ENCODE assay signal across 8 cellular contexts in the genomic region with DNA sequence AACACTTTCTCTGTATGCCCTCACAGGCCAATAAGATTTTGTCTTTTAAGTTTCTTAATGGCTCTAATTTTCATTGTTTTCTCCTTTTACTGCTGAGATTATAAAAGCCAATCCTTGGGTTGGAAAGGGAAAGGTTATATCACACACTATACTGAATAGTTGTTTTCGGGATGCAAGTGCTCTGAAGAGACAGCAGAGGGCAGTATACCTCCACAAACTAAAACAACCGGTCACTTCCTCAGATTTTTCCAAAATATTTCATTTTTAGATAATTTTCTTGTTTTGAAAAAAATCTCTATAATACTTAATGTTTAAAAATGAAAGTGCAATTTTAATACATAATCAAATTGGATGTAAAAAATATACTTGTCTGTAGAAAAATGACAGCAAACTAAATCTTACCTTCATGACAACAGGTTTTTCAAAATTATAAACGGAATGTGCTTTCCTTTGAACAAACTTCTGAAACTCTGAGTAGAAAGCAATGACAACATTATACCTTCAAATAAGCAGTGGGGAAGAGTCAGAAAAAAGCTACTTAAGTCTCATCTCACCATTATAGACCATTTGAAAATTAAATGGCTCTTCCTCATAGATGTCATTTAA.
DNase-seq lines count a peak whose midpoint lies in the region; ATAC-seq, FAIRE-seq and TF ChIP-seq lines count a peak whose summit lies in the region.

No MANE protein-coding gene starts in this region.

- TF ChIP-seq CTCF in OCI-LY7 (conservative IDR thresholded peaks at IDR 0.05; ENCODE audit: low read length) (peak; percentile 98), endothelial cell of umbilical vein (IDR thresholded peaks at IDR 0.05; ENCODE audit: extremely low read depth in 1 of 2, insufficient read depth in 1 of 2, low read depth in 1 of 2, low read length in 2 of 2) (peak; percentile 51 to 69), nephron (IDR thresholded peaks at IDR 0.05; ENCODE audit: unreplicated experiment in 3 of 3) (peak; percentile 86 to 92 (median 87))

- H3K9me3 ChIP-seq in OCI-LY7 (ENCODE audit: low read length) (no peaks in the 10 kb centered on the region), endothelial cell of umbilical vein (replicated peaks; ENCODE audit: control insufficient read depth, insufficient read depth, low read length) (no peaks in the 10 kb centered on the region)

- H3K4me1 Mint-ChIP-seq in nephron = no peaks in the 10 kb centered on the region

- H3K9me1 ChIP-seq in endothelial cell of umbilical vein (replicated peaks; ENCODE audit: control insufficient read depth, extremely low read depth, insufficient read depth, low read length) = no peaks in the 10 kb centered on the region

- no peak overlapping the region for H3K4me3 Mint-ChIP-seq in nephron

- no peak for FAIRE-seq in endothelial cell of umbilical vein (lab: Jason Lieb, UNC)

- ATAC-seq in HG02798 (IDR thresholded peaks at IDR 0.05; ENCODE audit: poor library complexity, unreplicated experiment) (peak; percentile 80), HG02938 (IDR thresholded peaks at IDR 0.05; ENCODE audit: unreplicated experiment) (no peak), GM21423 (IDR thresholded peaks at IDR 0.05; ENCODE audit: unreplicated experiment) (no peak)

- H3K4me1 ChIP-seq in OCI-LY7 (ENCODE audit: insufficient read depth, low read length, poor library complexity, severe bottlenecking) (no peaks in the 10 kb centered on the region), endothelial cell of umbilical vein (ENCODE audit: control insufficient read depth, extremely low read depth, insufficient read depth, low read length) (no peaks in the 10 kb centered on the region)

- H3K9me3 Mint-ChIP-seq in nephron = no peaks in the 10 kb centered on the region

- H3K27me3 ChIP-seq in endothelial cell of umbilical vein (ENCODE audit: control insufficient read depth in 2 of 2, insufficient read depth in 2 of 2, low read length in 2 of 2) = no peaks in the 10 kb centered on the region

- peak; percentile 37 for DNase-seq in NCI-H510A treated with DMSO at 0.1 percent for 48 hours (lab: John Stamatoyannopoulos, UW)
- DNase-seq in NCI-H510A (lab: John Stamatoyannopoulos, UW) = no peak
- DNase-seq in OCI-LY7 (ENCODE audit: low spot score) = peak; percentile 41
- DNase-seq in endothelial cell of umbilical vein (ENCODE audit: low read depth, low spot score) = peak; percentile 36

- H3K9ac ChIP-seq in endothelial cell of umbilical vein (replicated peaks; ENCODE audit: extremely low read depth, insufficient read depth, low read length) = no peak overlapping the region

- no peak overlapping the region for H3K4me3 ChIP-seq in OCI-LY7 (ENCODE audit: low read depth, low read length, poor library complexity, severe bottlenecking)
- no peak overlapping the region for H3K4me3 ChIP-seq in endothelial cell of umbilical vein (replicated peaks in 1 of 3; ENCODE audit: insufficient read depth in 1 of 3, low read depth in 1 of 3, low read length in 3 of 3)

- H3K27ac ChIP-seq in OCI-LY7 (ENCODE audit: low read depth, low read length, poor library complexity, severe bottlenecking) (no peak overlapping the region), endothelial cell of umbilical vein (ENCODE audit: insufficient read depth, low read depth, low read length) (no peak overlapping the region)

- BruUV-seq in OCI-LY7 (replicated peaks; lab: Mats Ljungman, UMichigan) = no TSS peak
- no TSS peak for BruUV-seq in endothelial cell of umbilical vein (replicated peaks; lab: Mats Ljungman, UMichigan)

- no peak for TF ChIP-seq POLR2A in endothelial cell of umbilical vein (IDR thresholded peaks at IDR 0.05; ENCODE audit: low read depth, low read length)

- dilution Hi-C loops in endothelial cell of umbilical vein (cut with MboI; ENCODE audit: extremely low pct_ligation_motif_present, low sequenced_read_pairs) = no loop called here

- no peak overlapping the region for H3K27ac Mint-ChIP-seq in nephron

- peaks cover 62% of the 10 kb centered on the region for H3K36me3 Mint-ChIP-seq in nephron (ENCODE audit: low read depth)

- no peaks in the 10 kb centered on the region for H3K9me2 ChIP-seq in OCI-LY7 (ENCODE audit: insufficient read depth, low read length)

- POLR2A ChIA-PET in OCI-LY7 (lab: Charles Lee) = interaction anchor here (0.8 kb wide), 1 partner anchor 17 kb away, joined by 4 read pairs; no protein-coding TSS in a partner anchor
- POLR2A ChIA-PET in endothelial cell of umbilical vein (lab: Charles Lee) = no interaction called here

- CTCF ChIA-PET in OCI-LY7 (lab: Charles Lee; ENCODE audit: unreplicated experiment) (no interaction called here), endothelial cell of umbilical vein (lab: Charles Lee) (interaction anchor here (1.0 to 1.1 kb wide), 4 partner anchors 571 to 1204 kb away, joined by 3 to 11 read pairs (median 4); no protein-coding TSS in a partner anchor)

- peaks cover 18% of the 10 kb centered on the region; the same call in 1 of the 2 replicates for H3K36me3 ChIP-seq in OCI-LY7 (ENCODE audit: insufficient read depth, low read length)
- H3K36me3 ChIP-seq in endothelial cell of umbilical vein (ENCODE audit: control insufficient read depth in 2 of 2, extremely low read depth in 1 of 2, insufficient read depth in 2 of 2, low read length in 2 of 2) = peaks cover 2 to 3% of the 10 kb centered on the region in 2 experiments

- intact Hi-C loops in OCI-LY7 (cut with micrococcal nuclease; ENCODE audit: unreplicated experiment) = loop anchor here (1.0 to 5.0 kb wide), 3 partner anchors 264 to 1054 kb away; no protein-coding TSS in a partner anchor
- intact Hi-C loops in endothelial cell of umbilical vein (cut with micrococcal nuclease) = loop anchor here (1.0 to 10.0 kb wide), 5 partner anchors 263 to 1627 kb away; a partner anchor contains a TSS

- no peak overlapping the region for H3K4me2 ChIP-seq in OCI-LY7 (ENCODE audit: low read length)
- H3K4me2 ChIP-seq in endothelial cell of umbilical vein (ENCODE audit: insufficient read depth, low read length) = no peak overlapping the region

- H2AFZ ChIP-seq in OCI-LY7 (ENCODE audit: low read length) = no peak overlapping the region
- H2AFZ ChIP-seq in endothelial cell of umbilical vein (ENCODE audit: low read depth, low read length) = no peak overlapping the region

- H3K27me3 Mint-ChIP-seq in nephron (ENCODE audit: low read depth) = no peaks in the 10 kb centered on the region

- H3K79me2 ChIP-seq in OCI-LY7 (ENCODE audit: insufficient read depth, low read depth, low read length) (no peaks in the 10 kb centered on the region), endothelial cell of umbilical vein (ENCODE audit: control insufficient read depth, insufficient read depth, low read length) (no peaks in the 10 kb centered on the region)

- H4K20me1 ChIP-seq in OCI-LY7 (ENCODE audit: insufficient read depth, low read length) (no peaks in the 10 kb centered on the region), endothelial cell of umbilical vein (replicated peaks; ENCODE audit: control insufficient read depth, extremely low read depth, insufficient read depth, low read length) (no peaks in the 10 kb centered on the region)

TF ChIP-seq in endothelial cell of umbilical vein, 7 proteins besides CTCF, POLR2A, EP300 and RAD21:
- TF ChIP-seq MYC (IDR thresholded peaks at IDR 0.05; ENCODE audit: low read depth, low read length) = no peak
- no peak for TF ChIP-seq GATA2 (IDR thresholded peaks at IDR 0.05; ENCODE audit: insufficient read depth, insufficient read length, low read depth, low read length)
- no peak for TF ChIP-seq JUN (IDR thresholded peaks at IDR 0.05; ENCODE audit: borderline replicate concordance, insufficient read depth, insufficient read length, low read depth)
- no peak for TF ChIP-seq FOS (IDR thresholded peaks at IDR 0.05; ENCODE audit: borderline replicate concordance, insufficient read depth, low read length)
- TF ChIP-seq, protein P1, sequence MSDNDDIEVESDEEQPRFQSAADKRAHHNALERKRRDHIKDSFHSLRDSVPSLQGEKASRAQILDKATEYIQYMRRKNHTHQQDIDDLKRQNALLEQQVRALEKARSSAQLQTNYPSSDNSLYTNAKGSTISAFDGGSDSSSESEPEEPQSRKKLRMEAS (IDR thresholded peaks at IDR 0.05; ENCODE audit: insufficient read depth, insufficient read length) = no peak
- TF ChIP-seq POLR2AphosphoS5 (IDR thresholded peaks at IDR 0.05; ENCODE audit: insufficient read depth, low read depth, low read length) = no peak
- no peak for TF ChIP-seq EZH2 (IDR thresholded peaks at IDR 0.05; ENCODE audit: borderline replicate concordance, low read depth, low read length, severe bottlenecking)
